Comparison of ENCODE assay signal across 3 cellular contexts in genomic region chr6:16846399-16846778, GRCh38.
TF ChIP-seq lines count a peak whose summit lies in the region.

No MANE protein-coding gene starts in this region.

TF ChIP-seq in SK-N-SH treated with all-trans-retinoic acid at 6 μM for 48 hours, 23 proteins besides CTCF, POLR2A, EP300 and RAD21 (continued from another document):
- TF ChIP-seq, protein P1, sequence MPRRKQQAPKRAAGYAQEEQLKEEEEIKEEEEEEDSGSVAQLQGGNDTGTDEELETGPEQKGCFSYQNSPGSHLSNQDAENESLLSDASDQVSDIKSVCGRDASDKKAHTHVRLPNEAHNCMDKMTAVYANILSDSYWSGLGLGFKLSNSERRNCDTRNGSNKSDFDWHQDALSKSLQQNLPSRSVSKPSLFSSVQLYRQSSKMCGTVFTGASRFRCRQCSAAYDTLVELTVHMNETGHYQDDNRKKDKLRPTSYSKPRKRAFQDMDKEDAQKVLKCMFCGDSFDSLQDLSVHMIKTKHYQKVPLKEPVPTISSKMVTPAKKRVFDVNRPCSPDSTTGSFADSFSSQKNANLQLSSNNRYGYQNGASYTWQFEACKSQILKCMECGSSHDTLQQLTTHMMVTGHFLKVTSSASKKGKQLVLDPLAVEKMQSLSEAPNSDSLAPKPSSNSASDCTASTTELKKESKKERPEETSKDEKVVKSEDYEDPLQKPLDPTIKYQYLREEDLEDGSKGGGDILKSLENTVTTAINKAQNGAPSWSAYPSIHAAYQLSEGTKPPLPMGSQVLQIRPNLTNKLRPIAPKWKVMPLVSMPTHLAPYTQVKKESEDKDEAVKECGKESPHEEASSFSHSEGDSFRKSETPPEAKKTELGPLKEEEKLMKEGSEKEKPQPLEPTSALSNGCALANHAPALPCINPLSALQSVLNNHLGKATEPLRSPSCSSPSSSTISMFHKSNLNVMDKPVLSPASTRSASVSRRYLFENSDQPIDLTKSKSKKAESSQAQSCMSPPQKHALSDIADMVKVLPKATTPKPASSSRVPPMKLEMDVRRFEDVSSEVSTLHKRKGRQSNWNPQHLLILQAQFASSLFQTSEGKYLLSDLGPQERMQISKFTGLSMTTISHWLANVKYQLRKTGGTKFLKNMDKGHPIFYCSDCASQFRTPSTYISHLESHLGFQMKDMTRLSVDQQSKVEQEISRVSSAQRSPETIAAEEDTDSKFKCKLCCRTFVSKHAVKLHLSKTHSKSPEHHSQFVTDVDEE (CRISPR knock-in tag; IDR thresholded peaks at IDR 0.05): no peak

TF ChIP-seq in HEK293, 187 proteins besides CTCF, POLR2A, EP300 and RAD21 (continued from another document):
- TF ChIP-seq FEZF1 (tag by site-specific recombination; IDR thresholded peaks at IDR 0.05): peak; percentile 41; the same call in 1 of the 2 replicates

TF ChIP-seq in K562, 482 proteins besides CTCF, POLR2A, EP300 and RAD21 (continued from another document):
- TF ChIP-seq CEBPG (CRISPR knock-in tag; IDR thresholded peaks at IDR 0.05) (no peak), CEBPG (tag; conservative IDR thresholded peaks at IDR 0.05 in 1 of 2, IDR thresholded peaks at IDR 0.05 in 1 of 2) (peak; percentile 46 to 48; a peak in 3 of 4 replicates), TAF15 (IDR thresholded peaks at IDR 0.05; ENCODE audit: low read depth, low read length) (no peak)
